14 cellular contexts compared by ENCODE assay signal in the genomic region with DNA sequence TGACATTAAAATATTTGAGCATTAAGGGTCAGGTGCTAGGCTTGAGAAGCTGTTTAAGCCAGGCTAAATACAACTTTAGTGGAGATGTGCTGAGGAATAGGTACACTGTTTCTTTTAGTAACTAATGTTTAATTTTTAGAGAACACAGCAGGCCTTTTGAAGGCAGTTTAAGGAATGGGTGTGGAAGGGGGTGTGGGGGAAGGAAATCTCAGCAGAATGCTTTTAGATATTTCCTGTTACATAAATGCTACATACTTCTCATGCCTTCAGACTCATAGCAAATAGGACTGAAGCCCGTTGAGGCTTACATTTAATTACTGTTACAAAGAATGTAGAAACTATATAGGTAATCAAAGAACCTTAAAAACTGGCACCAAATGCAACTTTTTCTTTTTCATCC.
DNase-seq lines count a peak whose midpoint lies in the region; ATAC-seq and TF ChIP-seq lines count a peak whose summit lies in the region.
"Had no signal": no experiment of that assay in that cellular context is flagged by ENCODE, and none has a peak within 500 bp of the region (broad histone marks: within the 10 kb centered on the region; RNA-seq: fewer than 3 reads in every experiment).

No MANE protein-coding gene starts in this region.

- H3K4me1 ChIP-seq in GM23338 (ENCODE audit: insufficient read depth): peaks cover 46% of the 10 kb centered on the region
- H3K4me1 ChIP-seq in right atrium auricular region: peaks cover 0 to 34% of the 10 kb centered on the region in 2 donors
- peaks cover 16 to 37% of the 10 kb centered on the region in 2 donors for H3K4me1 ChIP-seq in thyroid gland

- H3K27ac Mint-ChIP-seq in GM23338: peak overlapping the region; percentile 75
- H3K27ac Mint-ChIP-seq in stimulated activated memory B cell treated with anti-CD40 and anti-IgM and Interleukin-4, amounts not matched to agents 10 μg/mL and 1 μg/mL and 100 μg/mL, for 72 hours: no peak overlapping the region
- H3K27ac Mint-ChIP-seq: CD8-positive, alpha-beta memory T cell; T-helper 17 cell had no signal

- WGBS in thyroid gland, 2 donors: 5 to 14% methylated on average over 1 of the region's 1 CpG

- H3K27me3 ChIP-seq in GM23338 (ENCODE audit: insufficient read depth): no peaks in the 10 kb centered on the region
- no peaks in the 10 kb centered on the region for H3K27me3 ChIP-seq in right atrium auricular region
- H3K27me3 ChIP-seq in thyroid gland: no peaks in the 10 kb centered on the region

- H3K4me2 ChIP-seq in GM23338: peak overlapping the region; percentile 41; the same call in 1 of the 2 replicates

- no peak for DNase-seq in GM23338 (ENCODE audit: low spot score)
- DNase-seq in astrocyte of the hippocampus (ENCODE audit: low read depth, low spot score): peak; percentile 27
- DNase-seq in right atrium auricular region (ENCODE audit: low spot score): no peak
- no peak for DNase-seq in thyroid gland
- DNase-seq in T-helper 9 cell: no peak
- DNase-seq in NCI-H1105 treated with DMSO at 0.1 percent for 48 hours (lab: John Stamatoyannopoulos, UW): no peak
- DNase-seq: activated CD4-positive, alpha-beta T cell treated with anti-CD3 and anti-CD28 coated beads for 1 hour; CD8-positive, alpha-beta memory T cell; cortex of kidney; NCI-H1930; NCI-H526; stimulated activated CD8-positive, alpha-beta memory T cell treated with anti-CD3 and anti-CD28 coated beads, Interleukin-4, amount 100 ng/mL, for 48 hours; T-helper 17 cell had no signal

- TF ChIP-seq POLR2A in thyroid gland (IDR thresholded peaks at IDR 0.05): no peak

- H3K36me3 Mint-ChIP-seq in GM23338 (ENCODE audit: low read depth): no peaks in the 10 kb centered on the region
- no peaks in the 10 kb centered on the region for H3K36me3 Mint-ChIP-seq in stimulated activated memory B cell treated with anti-CD40 and anti-IgM and Interleukin-4, amounts not matched to agents 10 μg/mL and 1 μg/mL and 100 μg/mL, for 72 hours
- H3K36me3 Mint-ChIP-seq: CD8-positive, alpha-beta memory T cell had no signal

- H3K4me3 Mint-ChIP-seq in GM23338: no peak overlapping the region
- no peak overlapping the region for H3K4me3 Mint-ChIP-seq in stimulated activated memory B cell treated with anti-CD40 and anti-IgM and Interleukin-4, amounts not matched to agents 10 μg/mL and 1 μg/mL and 100 μg/mL, for 72 hours
- H3K4me3 Mint-ChIP-seq: CD8-positive, alpha-beta memory T cell; T-helper 17 cell had no signal

- H3K36me3 ChIP-seq in GM23338 (ENCODE audit: insufficient read depth): no peaks in the 10 kb centered on the region
- no peaks in the 10 kb centered on the region for H3K36me3 ChIP-seq in right atrium auricular region
- no peaks in the 10 kb centered on the region for H3K36me3 ChIP-seq in thyroid gland

- peak overlapping the region; percentile 10; the same call in 1 of the 2 replicates for H3K27ac ChIP-seq in GM23338 (ENCODE audit: low read depth)
- peak overlapping the region; percentile 26 to 64 for H3K27ac ChIP-seq in right atrium auricular region
- H3K27ac ChIP-seq in thyroid gland: peak overlapping the region; percentile 63 to 76 (median 71)

- no peaks in the 10 kb centered on the region for H3K9me2 ChIP-seq in GM23338 (ENCODE audit: insufficient read depth)

- no peak overlapping the region for H3K4me3 ChIP-seq in GM23338
- H3K4me3 ChIP-seq in right atrium auricular region: no peak overlapping the region
- no peak overlapping the region for H3K4me3 ChIP-seq in thyroid gland (replicated peaks in 1 of 3)

- peaks cover 53% of the 10 kb centered on the region for H3K4me1 Mint-ChIP-seq in GM23338
- H3K4me1 Mint-ChIP-seq in stimulated activated memory B cell treated with anti-CD40 and anti-IgM and Interleukin-4, amounts not matched to agents 10 μg/mL and 1 μg/mL and 100 μg/mL, for 72 hours: no peaks in the 10 kb centered on the region
- H3K4me1 Mint-ChIP-seq: CD8-positive, alpha-beta memory T cell had no signal

- H3K79me2 ChIP-seq in GM23338 (replicated peaks; ENCODE audit: insufficient read depth): peaks cover 98% of the 10 kb centered on the region

- H3K9me3 ChIP-seq in right atrium auricular region (no peaks in the 10 kb centered on the region), thyroid gland (no peaks in the 10 kb centered on the region)

- H4K20me1 ChIP-seq in GM23338 (replicated peaks; ENCODE audit: insufficient read depth): peaks cover 40% of the 10 kb centered on the region

- H3F3A ChIP-seq in GM23338 (replicated peaks; ENCODE audit: low read depth): no peaks in the 10 kb centered on the region

- no peak for ATAC-seq in GM23338
- ATAC-seq in stimulated activated memory B cell treated with anti-CD40 and anti-IgM and Interleukin-4, amounts not matched to agents 10 μg/mL and 1 μg/mL and 100 μg/mL, for 72 hours: no peak
- ATAC-seq: T-helper 17 cell had no signal

- peaks cover 2% of the 10 kb centered on the region for H3K27me3 Mint-ChIP-seq in GM23338 (ENCODE audit: insufficient read depth, low read depth, poor library complexity)
- H3K27me3 Mint-ChIP-seq in stimulated activated memory B cell treated with anti-CD40 and anti-IgM and Interleukin-4, amounts not matched to agents 10 μg/mL and 1 μg/mL and 100 μg/mL, for 72 hours: no peaks in the 10 kb centered on the region

- TF ChIP-seq CTCF in GM23338 (conservative IDR thresholded peaks at IDR 0.05; ENCODE audit: low read depth in 2 of 2): no peak
- TF ChIP-seq CTCF in right atrium auricular region (IDR thresholded peaks at IDR 0.05): no peak
- TF ChIP-seq CTCF in thyroid gland (IDR thresholded peaks at IDR 0.05): no peak

- intact Hi-C loops in thyroid gland (cut with DNase I): no loop called here

- no peaks in the 10 kb centered on the region; the same call in 2 of the 3 replicates for H3K9me3 Mint-ChIP-seq in GM23338
- no peaks in the 10 kb centered on the region for H3K9me3 Mint-ChIP-seq in stimulated activated memory B cell treated with anti-CD40 and anti-IgM and Interleukin-4, amounts not matched to agents 10 μg/mL and 1 μg/mL and 100 μg/mL, for 72 hours
- H3K9me3 Mint-ChIP-seq: CD8-positive, alpha-beta memory T cell had no signal

- H2AFZ ChIP-seq in GM23338: no peak overlapping the region

TF ChIP-seq in GM23338, 12 proteins besides CTCF, POLR2A, EP300 and RAD21 (continues in another document):
- TF ChIP-seq CREB1 (CRISPR knock-in tag; IDR thresholded peaks at IDR 0.05; ENCODE audit: low read depth) (no peak), ZNF114 (CRISPR knock-in tag; IDR thresholded peaks at IDR 0.05) (no peak), POLR2AphosphoS5 (IDR thresholded peaks at IDR 0.05; ENCODE audit: low read depth) (no peak), STAT1 (IDR thresholded peaks at IDR 0.05; ENCODE audit: unreplicated experiment) (no peak), EZH2phosphoT487 (IDR thresholded peaks at IDR 0.05; ENCODE audit: unreplicated experiment) (no peak), ZNF331 (CRISPR knock-in tag; IDR thresholded peaks at IDR 0.05; ENCODE audit: low read depth) (no peak), ETS1 (IDR thresholded peaks at IDR 0.05) (no peak)

Comparison
In these comparisons a context has a peak if more than half of its experiments do, and no peak if none do; other contexts are left out.
1. H3K27ac ChIP-seq: peak in every context shown above with its lines; median percentile 71 in thyroid gland; 45 in right atrium auricular region; 10 in GM23338.